Comparison of ENCODE assay signal across 8 cellular contexts in genomic region chr17:19196382-19197204, GRCh38. TPM values are rescaled to one million over a fixed set of nuclear protein-coding genes. Genes with fewer than 3 reads are reported as not detected.
A peak's percentile ranks its signal among the peaks of the same experiment; 100 is the strongest.
DNase-seq lines count a peak whose midpoint lies in the region; ATAC-seq and TF ChIP-seq lines count a peak whose summit lies in the region.
"Not testable (repeated sequence)": the region's sequence is repeated elsewhere in the genome, so short reads cannot be mapped to it uniquely, and the experiment has no call there.

No MANE protein-coding gene starts in this region.

- not testable (repeated sequence) for H3K36me3 ChIP-seq in DND-41 (ENCODE audit: insufficient read depth, low read length); Panc1 (ENCODE audit: control insufficient read depth, insufficient read depth, low read length)

- H2AFZ ChIP-seq in DND-41 (ENCODE audit: low read depth, low read length) = not testable (repeated sequence)

- DNase-seq in DND-41; Panc1 (ENCODE audit: low read depth, low spot score); fibroblast of pulmonary artery (ENCODE audit: low read depth): not testable (repeated sequence)
- peak; percentile 8 for DNase-seq in activated T-helper 2 cell treated with anti-CD3 and anti-CD28 coated beads, Interferon-gamma antibody, Interleukin-2, Interleukin-4, amounts not matched to agents 10 μg/mL and 5 μg/mL and 100 μg/mL, durations not matched to agents 14 hours and 24 hours and 36 hours (ENCODE audit: low spot score)
- peak; percentile 10 for DNase-seq in mucosa of gallbladder (ENCODE audit: low spot score)
- peak; percentile 29 for DNase-seq in stimulated activated CD8-positive, alpha-beta memory T cell treated with anti-CD3 and anti-CD28 coated beads, Interleukin-4, amount 100 ng/mL, for 48 hours

- not testable (repeated sequence) for TF ChIP-seq CTCF in DND-41 (IDR thresholded peaks at IDR 0.05; ENCODE audit: borderline replicate concordance, extremely low read depth, low read length, poor library complexity, severe bottlenecking); Panc1 (IDR thresholded peaks at IDR 0.05); fibroblast of pulmonary artery (IDR thresholded peaks at IDR 0.05; ENCODE audit: low read length, missing control alignments)

- not testable (repeated sequence) for H3K9me3 Mint-ChIP-seq in activated T-helper 2 cell treated with anti-CD3 and anti-CD28 coated beads, Interferon-gamma antibody, Interleukin-2, Interleukin-4, amounts not matched to agents 10 μg/mL and 5 μg/mL and 100 μg/mL, durations not matched to agents 14 hours and 24 hours and 36 hours

- not testable (repeated sequence) for H3K4me2 ChIP-seq in DND-41 (ENCODE audit: insufficient read depth, low read length)

- H3K79me2 ChIP-seq in DND-41 (ENCODE audit: insufficient read depth, low read length) = not testable (repeated sequence)

- not testable (repeated sequence) for H3K4me1 Mint-ChIP-seq in activated T-helper 2 cell treated with anti-CD3 and anti-CD28 coated beads, Interferon-gamma antibody, Interleukin-2, Interleukin-4, amounts not matched to agents 10 μg/mL and 5 μg/mL and 100 μg/mL, durations not matched to agents 14 hours and 24 hours and 36 hours (ENCODE audit: low read depth)

- not testable (repeated sequence) for H3K4me3 ChIP-seq in DND-41 (ENCODE audit: low read depth in 1 of 2, low read length in 2 of 2)
- H3K4me3 ChIP-seq in Panc1 (ENCODE audit: low read depth in 2 of 2, low read length in 2 of 2) = peak overlapping the region in 1 of 2 experiments; percentile 17; a peak in 1 of 4 replicates
- H3K4me3 ChIP-seq in fibroblast of pulmonary artery (replicated peaks; ENCODE audit: low read depth, low read length) = peak overlapping the region; percentile 45

- POLR2A ChIA-PET in Panc1 (lab: Charles Lee) = not testable (repeated sequence)

- BruUV-seq in Panc1 (replicated peaks; lab: Mats Ljungman, UMichigan) = not testable (repeated sequence)

- not testable (repeated sequence) for H3K9ac ChIP-seq in DND-41 (ENCODE audit: low read depth, low read length)

- CTCF ChIA-PET in Panc1 (lab: Charles Lee) = not testable (repeated sequence)

- not testable (repeated sequence) for H3K4me3 Mint-ChIP-seq in activated T-helper 2 cell treated with anti-CD3 and anti-CD28 coated beads, Interferon-gamma antibody, Interleukin-2, Interleukin-4, amounts not matched to agents 10 μg/mL and 5 μg/mL and 100 μg/mL, durations not matched to agents 14 hours and 24 hours and 36 hours (ENCODE audit: low read depth)

- H3K27ac ChIP-seq in DND-41 (ENCODE audit: low read length); Panc1 (ENCODE audit: low read length): not testable (repeated sequence)

- H3K9me3 ChIP-seq in DND-41 (ENCODE audit: insufficient read depth, low read length, severe bottlenecking); Panc1 (ENCODE audit: control insufficient read depth, insufficient read depth, low read depth, low read length): not testable (repeated sequence)

- in situ Hi-C loops in Panc1 (cut with HindIII; ENCODE audit: low pct_unique_long_range_greater_than_20kb, low sequenced_read_pairs) = not testable (repeated sequence)

- not testable (repeated sequence) for H3K27me3 ChIP-seq in DND-41 (ENCODE audit: insufficient read depth, low read length, poor library complexity); Panc1 (ENCODE audit: control insufficient read depth, insufficient read depth, low read length)

- H3K4me1 ChIP-seq in DND-41 (ENCODE audit: insufficient read depth, low read length); Panc1 (ENCODE audit: control insufficient read depth, insufficient read depth, low read length): not testable (repeated sequence)

- H4K20me1 ChIP-seq in DND-41 (ENCODE audit: insufficient read depth, low read length) = not testable (repeated sequence)

- H3K27me3 Mint-ChIP-seq in activated T-helper 2 cell treated with anti-CD3 and anti-CD28 coated beads, Interferon-gamma antibody, Interleukin-2, Interleukin-4, amounts not matched to agents 10 μg/mL and 5 μg/mL and 100 μg/mL, durations not matched to agents 14 hours and 24 hours and 36 hours (ENCODE audit: low read depth) = not testable (repeated sequence)

- not testable (repeated sequence) for H3K27ac Mint-ChIP-seq in activated T-helper 2 cell treated with anti-CD3 and anti-CD28 coated beads, Interferon-gamma antibody, Interleukin-2, Interleukin-4, amounts not matched to agents 10 μg/mL and 5 μg/mL and 100 μg/mL, durations not matched to agents 14 hours and 24 hours and 36 hours

- ATAC-seq in DND-41 (ENCODE audit: insufficient read depth, low read depth) (peak; percentile 98), GM19468 (IDR thresholded peaks at IDR 0.05; ENCODE audit: extremely low read depth, unreplicated experiment) (peak; percentile 65), HG02970 (IDR thresholded peaks at IDR 0.05; ENCODE audit: low FRiP score, unreplicated experiment) (peak; percentile 89), Panc1 (peak; percentile 94)

- intact Hi-C loops in Panc1 (cut with micrococcal nuclease; ENCODE audit: unreplicated experiment); activated T-helper 2 cell treated with anti-CD3 and anti-CD28 coated beads, Interferon-gamma antibody, Interleukin-2, Interleukin-4, amounts not matched to agents 10 μg/mL and 5 μg/mL and 100 μg/mL, durations not matched to agents 14 hours and 24 hours and 36 hours (cut with micrococcal nuclease): not testable (repeated sequence)

- H3K36me3 Mint-ChIP-seq in activated T-helper 2 cell treated with anti-CD3 and anti-CD28 coated beads, Interferon-gamma antibody, Interleukin-2, Interleukin-4, amounts not matched to agents 10 μg/mL and 5 μg/mL and 100 μg/mL, durations not matched to agents 14 hours and 24 hours and 36 hours (ENCODE audit: low read depth) = not testable (repeated sequence)

RNA-seq across cellular contexts. Expression of gene EPN2, which starts 40.6 kb away (rescaled TPM):
- total RNA-seq in Panc1 (2021; ENCODE audit: unreplicated experiment) (35.0 TPM), mucosa of gallbladder (47.0 TPM)
- polyA plus RNA-seq in Panc1 (2012; ENCODE audit: insufficient read length) = 32.7 TPM
- total RNA-seq in activated T-helper 2 cell treated with anti-CD3 and anti-CD28 coated beads, Interferon-gamma antibody, Interleukin-2, Interleukin-4, amounts not matched to agents 10 μg/mL and 5 μg/mL and 100 μg/mL, durations not matched to agents 14 hours and 24 hours and 36 hours = 10.5 and 11.6 TPM in 2 replicates
